ENCODE assay signal across 7 cellular contexts in genomic region chr14:31224808-31225207, GRCh38.
"Had no signal": no experiment of that assay in that cellular context is flagged by ENCODE, and none has a peak within 500 bp of the region (broad histone marks: within the 10 kb centered on the region; RNA-seq: fewer than 3 reads in every experiment).

No MANE protein-coding gene starts in this region.

- FAIRE-seq: GM12878, GM12891, GM12892, GM18507, GM19239 had no signal

- DNase-seq: GDM1, GF-D8 had no signal

- H3K4me3 ChIP-seq: GM12878 had no signal

- ATAC-seq: GM12878 had no signal
